Comparison of ENCODE assay signal across 38 cellular contexts in the genomic region with DNA sequence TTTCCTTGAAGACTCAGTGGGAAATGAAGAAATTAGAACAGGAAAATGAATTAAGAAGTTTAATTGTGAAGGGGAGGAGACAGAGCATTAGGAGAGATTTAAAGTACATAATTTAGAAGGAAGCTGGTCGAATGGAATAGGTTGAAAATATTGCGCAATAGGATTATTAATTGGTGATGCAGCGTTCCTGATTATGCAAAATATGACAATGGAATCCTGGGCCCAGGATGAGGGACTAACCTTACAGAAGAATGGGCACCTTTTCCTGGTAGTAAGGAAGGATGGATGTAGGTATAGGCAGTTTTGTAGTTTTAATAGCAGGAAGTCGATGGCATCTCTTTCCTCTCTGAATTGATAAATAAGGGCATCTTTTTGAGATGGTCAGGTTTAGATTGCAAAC.
"Had no signal": no experiment of that assay in that cellular context is flagged by ENCODE, and none has a peak within 500 bp of the region (broad histone marks: within the 10 kb centered on the region; RNA-seq: fewer than 3 reads in every experiment).

No MANE protein-coding gene starts in this region.

- H3K4me3 Mint-ChIP-seq: activated CD4-positive, alpha-beta memory T cell treated with anti-CD3 and anti-CD28 coated beads, Interleukin-2, amount 10 ng/mL, durations not matched to agents 7 days and 5 days; activated CD8-positive, alpha-beta memory T cell treated with anti-CD3 and anti-CD28 coated beads, Interleukin-2, amount 10 ng/mL, durations not matched to agents 7 days and 5 days; activated naive CD4-positive, alpha-beta T cell treated with anti-CD3 and anti-CD28 coated beads, Interleukin-2, amount 50 U/mL, for 24 hours; activated naive CD8-positive, alpha-beta T cell treated with anti-CD3 and anti-CD28 coated beads, Interleukin-2, amount 10 ng/mL, durations not matched to agents 7 days and 5 days had no signal

- H3K27me3 Mint-ChIP-seq: activated CD4-positive, alpha-beta memory T cell treated with anti-CD3 and anti-CD28 coated beads, Interleukin-2, amount 10 ng/mL, durations not matched to agents 7 days and 5 days; activated CD8-positive, alpha-beta memory T cell treated with anti-CD3 and anti-CD28 coated beads, Interleukin-2, amount 10 ng/mL, durations not matched to agents 7 days and 5 days; activated naive CD4-positive, alpha-beta T cell treated with anti-CD3 and anti-CD28 coated beads, Interleukin-2, amount 50 U/mL, for 24 hours; activated naive CD8-positive, alpha-beta T cell treated with anti-CD3 and anti-CD28 coated beads, Interleukin-2, amount 10 ng/mL, durations not matched to agents 7 days and 5 days had no signal

- H3K27ac ChIP-seq: body of pancreas, breast epithelium, PC-9, WERI-Rb-1 had no signal

- ATAC-seq: activated CD8-positive, alpha-beta memory T cell treated with anti-CD3 and anti-CD28 coated beads, Interleukin-2, amount 10 ng/mL, durations not matched to agents 7 days and 5 days; body of pancreas had no signal

- H2AFZ ChIP-seq: PC-9 had no signal

- H3K9me3 ChIP-seq: body of pancreas, breast epithelium, MG63 had no signal

- H3K27me3 ChIP-seq: body of pancreas, breast epithelium, MG63 had no signal

- H3K27ac Mint-ChIP-seq: activated CD4-positive, alpha-beta memory T cell treated with anti-CD3 and anti-CD28 coated beads, Interleukin-2, amount 10 ng/mL, durations not matched to agents 7 days and 5 days; activated CD8-positive, alpha-beta memory T cell treated with anti-CD3 and anti-CD28 coated beads, Interleukin-2, amount 10 ng/mL, durations not matched to agents 7 days and 5 days; activated naive CD4-positive, alpha-beta T cell treated with anti-CD3 and anti-CD28 coated beads, Interleukin-2, amount 50 U/mL, for 24 hours; activated naive CD8-positive, alpha-beta T cell treated with anti-CD3 and anti-CD28 coated beads, Interleukin-2, amount 10 ng/mL, durations not matched to agents 7 days and 5 days; activated T-helper 2 cell treated with anti-CD3 and anti-CD28 coated beads, Interferon-gamma antibody, Interleukin-2, Interleukin-4, amounts not matched to agents 10 μg/mL and 5 μg/mL and 100 μg/mL, durations not matched to agents 14 hours and 24 hours and 36 hours had no signal

- H3K36me3 ChIP-seq: breast epithelium, MG63, WERI-Rb-1 had no signal

- H3K9me3 Mint-ChIP-seq: activated CD4-positive, alpha-beta memory T cell treated with anti-CD3 and anti-CD28 coated beads, Interleukin-2, amount 10 ng/mL, durations not matched to agents 7 days and 5 days; activated naive CD4-positive, alpha-beta T cell treated with anti-CD3 and anti-CD28 coated beads, Interleukin-2, amount 50 U/mL, for 24 hours; activated naive CD8-positive, alpha-beta T cell treated with anti-CD3 and anti-CD28 coated beads, Interleukin-2, amount 10 ng/mL, durations not matched to agents 7 days and 5 days; activated T-helper 2 cell treated with anti-CD3 and anti-CD28 coated beads, Interferon-gamma antibody, Interleukin-2, Interleukin-4, amounts not matched to agents 10 μg/mL and 5 μg/mL and 100 μg/mL, durations not matched to agents 14 hours and 24 hours and 36 hours had no signal

- FAIRE-seq: astrocyte, RCC 7860 had no signal

- H3K4me1 Mint-ChIP-seq: activated CD4-positive, alpha-beta memory T cell treated with anti-CD3 and anti-CD28 coated beads, Interleukin-2, amount 10 ng/mL, durations not matched to agents 7 days and 5 days; activated CD8-positive, alpha-beta memory T cell treated with anti-CD3 and anti-CD28 coated beads, Interleukin-2, amount 10 ng/mL, durations not matched to agents 7 days and 5 days had no signal

- H3K4me3 ChIP-seq: body of pancreas, breast epithelium, MG63, PC-9 had no signal

- H3K4me2 ChIP-seq: PC-9 had no signal

- H3K4me1 ChIP-seq: body of pancreas, breast epithelium had no signal

- DNase-seq: activated CD4-positive, alpha-beta memory T cell treated with anti-CD3 and anti-CD28 coated beads, Interleukin-2, amount 10 ng/mL, durations not matched to agents 7 days and 5 days; activated CD4-positive, alpha-beta T cell treated with anti-CD3 and anti-CD28 coated beads for 1 hour; activated CD4-positive, alpha-beta T cell treated with anti-CD3 and anti-CD28 coated beads for 48 hours; activated CD4-positive, CD25-positive, alpha-beta regulatory T cell; activated CD8-positive, alpha-beta memory T cell treated with anti-CD3 and anti-CD28 coated beads for 24 hours; activated CD8-positive, alpha-beta memory T cell treated with anti-CD3 and anti-CD28 coated beads, Interleukin-2, amount 10 ng/mL, durations not matched to agents 7 days and 5 days; activated CD8-positive, alpha-beta memory T cell treated with anti-CD3 and anti-CD28 coated beads, Interleukin-2, amount 50 U/mL, for 48 hours; activated gamma-delta T cell; activated naive CD4-positive, alpha-beta T cell treated with Interleukin-2 at 50 U/mL for 16 hours; activated naive CD8-positive, alpha-beta T cell treated with anti-CD3 and anti-CD28 coated beads, Interleukin-2, amount 10 ng/mL, durations not matched to agents 7 days and 5 days; activated T-cell treated with anti-CD3 and anti-CD28 coated beads, Interleukin-2, amount 50 U/mL, for 1 hour; body of pancreas; caudate nucleus; cerebellar nuclear complex; Kasumi-1; MG63; NCI-H1048; NCI-H1417; NCI-H146; NCI-H187; NCI-H2029 treated with DMSO at 0.1 percent for 48 hours; NCI-H2107; NCI-H2171; NCI-H510A; NCI-H526; NCI-H748 treated with DMSO at 0.1 percent for 48 hours; NK-92 treated with Interleukin-12 subunit alpha and Interleukin-12 subunit beta, amount 100 ng/mL, for 24 hours; PC-9; Right ventricle myocardium superior; SW 1271; T-helper 1 cell; T1000; WERI-Rb-1 had no signal
